In genomic region chr10:14009315-14010082, GRCh38 we compare ENCODE assay signal across 8 cellular contexts.
DNase-seq lines count a peak whose midpoint lies in the region; ATAC-seq, FAIRE-seq and TF ChIP-seq lines count a peak whose summit lies in the region.

No MANE protein-coding gene starts in this region.

- intact Hi-C loops in pancreas (cut with DNase I): no loop called here
- intact Hi-C loops in transverse colon (cut with DNase I; ENCODE audit: low total_unique reads): no loop called here

- TF ChIP-seq EP300 in transverse colon (IDR thresholded peaks at IDR 0.05; ENCODE audit: low read depth): no peak

- no peaks in the 10 kb centered on the region for H3K27me3 ChIP-seq in BLaER1
- no peaks in the 10 kb centered on the region for H3K27me3 ChIP-seq in pancreas
- H3K27me3 ChIP-seq in transverse colon: no peaks in the 10 kb centered on the region

- H3K4me3 ChIP-seq in BLaER1 (no peak overlapping the region), pancreas (peak overlapping the region in 1 of 4 donors; percentile 26), transverse colon (peak overlapping the region in 2 of 4 donors; percentile 10 to 31)

- H3K4me1 Mint-ChIP-seq in HFFc6 (ENCODE audit: low read depth): peaks cover 64% of the 10 kb centered on the region

- no peaks in the 10 kb centered on the region for H3K9me3 Mint-ChIP-seq in HFFc6

- peak overlapping the region; percentile 89 for H3K4me3 Mint-ChIP-seq in HFFc6

- in situ Hi-C loops in transverse colon (cut with MboI; ENCODE audit: low pct_ligation_motif_present in 1 of 4, low pct_unique_long_range_greater_than_20kb in 1 of 4, low sequenced_read_pairs in 3 of 4): no loop called here

- H3K4me1 ChIP-seq in BLaER1: peaks cover 35% of the 10 kb centered on the region
- H3K4me1 ChIP-seq in pancreas: no peaks in the 10 kb centered on the region
- H3K4me1 ChIP-seq in transverse colon: peaks cover 0 to 11% (median 3%) of the 10 kb centered on the region in 4 donors

- WGBS in pancreas, 2 donors: 50 to 60% methylated on average over 23 of the region's 23 CpGs
- 32 to 33% methylated on average over 13 to 23 of the region's 23 CpGs for WGBS in transverse colon (ENCODE audit: low coverage in 1 of 2), 2 donors

- TF ChIP-seq CTCF in HFFc6 (IDR thresholded peaks at IDR 0.05) (no peak), pancreas (IDR thresholded peaks at IDR 0.05) (no peak), transverse colon (IDR thresholded peaks at IDR 0.05) (no peak)

- no peaks in the 10 kb centered on the region for H4K20me1 ChIP-seq in BLaER1

- ATAC-seq in pancreas (peak in 3 of 4 donors; percentile 59 to 69 (median 67)), HG03342 (IDR thresholded peaks at IDR 0.05; ENCODE audit: unreplicated experiment) (no peak), HG03135 (IDR thresholded peaks at IDR 0.05; ENCODE audit: unreplicated experiment) (no peak)

- DNase-seq in HFFc6: peak; percentile 60
- peak; percentile 71 to 84 for DNase-seq in activated CD4-positive, alpha-beta T cell treated with anti-CD3 and anti-CD28 coated beads for 4 hours
- peak; percentile 42 for DNase-seq in dedifferentiated amniotic fluid mesenchymal stem cell (ENCODE audit: extremely low spot score)
- DNase-seq in pancreas: no peak
- DNase-seq in transverse colon: no peak

- H3K4me2 ChIP-seq in BLaER1: peak overlapping the region; percentile 72

- peaks cover 4% of the 10 kb centered on the region for H3K27me3 Mint-ChIP-seq in HFFc6 (ENCODE audit: insufficient read depth)

- H3K27ac ChIP-seq in BLaER1 (no peak overlapping the region), pancreas (peak overlapping the region in 2 of 4 donors; percentile 23 to 48), transverse colon (peak overlapping the region; percentile 15 to 59 (median 52))

- peak overlapping the region; percentile 96 for H3K27ac Mint-ChIP-seq in HFFc6

- no peaks in the 10 kb centered on the region for H3K9me3 ChIP-seq in BLaER1
- no peaks in the 10 kb centered on the region for H3K9me3 ChIP-seq in pancreas
- H3K9me3 ChIP-seq in transverse colon: no peaks in the 10 kb centered on the region

- no peak for FAIRE-seq in pancreas (lab: Jason Lieb, UNC)

- no peaks in the 10 kb centered on the region for H3K36me3 Mint-ChIP-seq in HFFc6 (ENCODE audit: low read depth)

- H3K36me3 ChIP-seq in BLaER1 (no peaks in the 10 kb centered on the region), pancreas (no peaks in the 10 kb centered on the region), transverse colon (no peaks in the 10 kb centered on the region)

- H3K9ac ChIP-seq in BLaER1: no peak overlapping the region

- peak; percentile 11 for TF ChIP-seq POLR2A in transverse colon (IDR thresholded peaks at IDR 0.05)

Comparison
In these comparisons a context has a peak if more than half of its experiments do, and no peak if none do; other contexts are left out.
1. DNase-seq: peak in HFFc6 (single experiment), activated CD4-positive, alpha-beta T cell treated with anti-CD3 and anti-CD28 coated beads for 4 hours (2 of 2) and dedifferentiated amniotic fluid mesenchymal stem cell (single experiment); none in pancreas (0 of 6) and transverse colon (single experiment).
2. ATAC-seq: peak in pancreas (3 of 4); none in HG03342 (single experiment) and HG03135 (single experiment).